Comparison of ENCODE assay signal across 7 cellular contexts in the genomic region with DNA sequence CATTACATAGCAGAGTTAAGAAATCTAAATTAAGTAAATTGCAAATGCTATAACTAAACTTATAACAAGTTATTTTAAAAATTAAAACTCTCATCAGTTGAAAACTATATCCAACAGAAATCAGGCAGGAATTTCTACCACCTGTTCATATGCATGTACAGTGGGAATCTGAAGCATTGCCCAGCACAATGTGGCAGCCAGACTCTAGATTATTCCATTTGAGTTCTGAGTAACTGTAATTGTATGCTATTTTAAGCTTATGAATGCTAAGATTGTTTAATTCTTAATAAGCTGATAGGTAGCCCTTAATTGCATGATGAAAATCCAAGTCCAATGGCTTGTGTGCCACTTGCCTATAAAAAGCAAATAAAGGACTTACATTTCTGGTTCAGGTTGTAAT.
"Had no signal": no experiment of that assay in that cellular context is flagged by ENCODE, and none has a peak within 500 bp of the region (broad histone marks: within the 10 kb centered on the region; RNA-seq: fewer than 3 reads in every experiment).

No MANE protein-coding gene starts in this region.

- FAIRE-seq: G401.6, GM12878, GM12891, GM12892, GM18507 had no signal

- DNase-seq: GDM1, GF-D8 had no signal
